8 cellular contexts compared by ENCODE assay signal in the genomic region with DNA sequence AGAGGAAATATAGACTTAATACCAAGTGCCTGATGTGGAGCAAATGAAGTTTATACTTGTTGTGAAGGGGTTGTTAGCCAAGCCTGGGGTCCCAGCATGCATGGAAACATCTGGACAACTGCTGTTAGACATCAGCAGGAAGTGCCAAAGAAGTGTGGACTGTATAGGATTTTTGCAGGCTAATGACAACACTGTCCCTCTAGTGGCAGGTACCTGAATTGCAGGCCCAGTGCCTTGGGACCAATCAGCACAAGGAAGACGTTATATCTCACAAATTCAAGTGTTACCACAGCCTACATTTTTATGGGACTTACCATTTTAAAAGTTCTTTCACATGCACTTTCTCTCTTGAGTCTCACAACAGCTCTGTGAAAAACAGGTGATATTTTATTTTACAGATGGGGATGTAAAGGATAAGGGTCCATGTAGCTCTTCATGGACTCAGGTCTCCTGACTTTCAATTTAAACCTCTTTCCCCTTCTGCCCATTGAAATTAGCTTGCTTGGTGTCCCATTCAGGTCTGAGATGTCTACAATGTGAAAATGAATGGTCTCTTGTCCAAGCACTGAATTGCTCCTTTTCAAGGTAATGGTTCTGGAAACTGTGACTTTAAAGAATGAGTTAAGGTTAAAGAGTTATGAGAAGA.
DNase-seq lines count a peak whose midpoint lies in the region; ATAC-seq, FAIRE-seq and TF ChIP-seq lines count a peak whose summit lies in the region.

No MANE protein-coding gene starts in this region.

- CTCF ChIA-PET in T-cell (lab: Charles Lee), result interaction anchor here in 1 of 2 donors (1.7 kb wide), 1 partner anchor 9 kb away, joined by 5 read pairs; no protein-coding TSS in a partner anchor

- DNase-seq in GM04504 (ENCODE audit: low read depth) (peak; percentile 8), HS-5 (ENCODE audit: low read depth) (peak; percentile 14), T-cell (peak in 30 of 34 experiments; percentile 3 to 57 (median 28)), astrocyte (ENCODE audit: low read depth) (no peak), keratinocyte (ENCODE audit: low read depth, low spot score) (peak; percentile 26)
- DNase-seq in stimulated activated CD8-positive, alpha-beta memory T cell treated with anti-CD3 and anti-CD28 coated beads, Interleukin-12 subunit alpha, Interleukin-12 subunit beta, amount 100 ng/mL, for 4 hours (ENCODE audit: low read depth), result peak; percentile 16

- H3K36me3 Mint-ChIP-seq in T-cell (no peaks in the 10 kb centered on the region), astrocyte (ENCODE audit: low read depth, unreplicated experiment) (no peaks in the 10 kb centered on the region)

- no peak overlapping the region for H3K9ac ChIP-seq in astrocyte (ENCODE audit: low read length)
- no peak overlapping the region for H3K9ac ChIP-seq in keratinocyte (ENCODE audit: control insufficient read depth, extremely low read depth, insufficient read depth, low read length)

- H4K20me1 ChIP-seq in astrocyte (ENCODE audit: insufficient read depth, low read length) (no peaks in the 10 kb centered on the region), keratinocyte (ENCODE audit: control insufficient read depth, extremely low read depth, insufficient read depth, low read length) (no peaks in the 10 kb centered on the region)

- dilution Hi-C loops in keratinocyte (cut with MboI; ENCODE audit: extremely low pct_ligation_motif_present, low sequenced_read_pairs), result no loop called here

- FAIRE-seq in astrocyte (lab: Jason Lieb, UNC) (no peak), keratinocyte (lab: Jason Lieb, UNC) (peak; percentile 86)

- no peak overlapping the region for H3K27ac ChIP-seq in astrocyte (ENCODE audit: low read depth, low read length)
- H3K27ac ChIP-seq in keratinocyte (ENCODE audit: control insufficient read depth, insufficient read depth, low read length), result no peak overlapping the region

- H2AFZ ChIP-seq in astrocyte (ENCODE audit: low read depth, low read length), result no peak overlapping the region
- H2AFZ ChIP-seq in keratinocyte (ENCODE audit: control insufficient read depth, low read length), result no peak overlapping the region

- H3K36me3 ChIP-seq in astrocyte (ENCODE audit: insufficient read depth, low read length) (no peaks in the 10 kb centered on the region), keratinocyte (ENCODE audit: control insufficient read depth in 2 of 2, extremely low read depth in 1 of 2, insufficient read depth in 2 of 2, low read length in 2 of 2) (no peaks in the 10 kb centered on the region)

- H3K4me1 ChIP-seq in astrocyte (ENCODE audit: insufficient read depth, low read length) (peaks cover 15% of the 10 kb centered on the region), keratinocyte (ENCODE audit: control insufficient read depth, extremely low read depth, insufficient read depth, low read length) (no peaks in the 10 kb centered on the region)

- H3K9me1 ChIP-seq in keratinocyte (ENCODE audit: control insufficient read depth, extremely low read depth, insufficient read depth, low read length), result no peaks in the 10 kb centered on the region

- no peaks in the 10 kb centered on the region for H3K9me3 Mint-ChIP-seq in T-cell
- peaks cover 9% of the 10 kb centered on the region for H3K9me3 Mint-ChIP-seq in astrocyte (ENCODE audit: unreplicated experiment)

- H3K27me3 Mint-ChIP-seq in T-cell, result peaks cover 27 to 32% of the 10 kb centered on the region in 2 donors
- H3K27me3 Mint-ChIP-seq in astrocyte (ENCODE audit: low read depth, unreplicated experiment), result peaks cover 7% of the 10 kb centered on the region

- H3K9me3 ChIP-seq in astrocyte (ENCODE audit: insufficient read depth, low read depth, low read length) (no peaks in the 10 kb centered on the region), keratinocyte (ENCODE audit: control insufficient read depth, low read depth, low read length) (no peaks in the 10 kb centered on the region)

- H3K27me3 ChIP-seq in astrocyte (ENCODE audit: insufficient read depth, low read length) (no peaks in the 10 kb centered on the region), keratinocyte (ENCODE audit: control insufficient read depth, extremely low read depth, insufficient read depth, low read length) (peaks cover 8% of the 10 kb centered on the region)

- ATAC-seq in T-cell (replicated peaks in 1 of 4) (no peak), GM21360 (IDR thresholded peaks at IDR 0.05; ENCODE audit: unreplicated experiment) (no peak), GM21528 (IDR thresholded peaks at IDR 0.05; ENCODE audit: low FRiP score, unreplicated experiment) (no peak)

- TF ChIP-seq CTCF in astrocyte (IDR thresholded peaks at IDR 0.05; ENCODE audit: insufficient read depth, low read depth, low read length), result peak; percentile 99
- peak; percentile 92 to 99 (median 94) for TF ChIP-seq CTCF in keratinocyte (optimal IDR thresholded peaks at IDR 0.05 in 1 of 3, IDR thresholded peaks at IDR 0.05 in 1 of 3, conservative IDR thresholded peaks at IDR 0.05 in 1 of 3; ENCODE audit: extremely low read depth in 1 of 3, insufficient read depth in 2 of 3, low read length in 3 of 3)

- no peak overlapping the region for H3K4me3 Mint-ChIP-seq in T-cell
- no peak overlapping the region for H3K4me3 Mint-ChIP-seq in astrocyte (ENCODE audit: unreplicated experiment)

- H3K4me1 Mint-ChIP-seq in T-cell (peaks cover 0 to 2% (median 0%) of the 10 kb centered on the region in 3 donors), astrocyte (ENCODE audit: low read depth, unreplicated experiment) (peaks cover 4% of the 10 kb centered on the region)

- H3K4me3 ChIP-seq in astrocyte (ENCODE audit: insufficient read depth, low read depth, low read length) (no peak overlapping the region), keratinocyte (ENCODE audit: control insufficient read depth in 2 of 3, extremely low read depth in 1 of 3, insufficient read depth in 2 of 3, low read depth in 1 of 3, low read length in 3 of 3) (no peak overlapping the region)

- no peaks in the 10 kb centered on the region for H3K79me2 ChIP-seq in astrocyte (ENCODE audit: insufficient read depth, low read length)
- no peaks in the 10 kb centered on the region for H3K79me2 ChIP-seq in keratinocyte (ENCODE audit: control insufficient read depth, insufficient read depth, low read length)

- H3K4me2 ChIP-seq in astrocyte (ENCODE audit: low read length) (no peak overlapping the region), keratinocyte (ENCODE audit: control insufficient read depth, extremely low read depth, insufficient read depth, low read depth, low read length) (no peak overlapping the region)

- H3K27ac Mint-ChIP-seq in T-cell (no peak overlapping the region), astrocyte (ENCODE audit: unreplicated experiment) (no peak overlapping the region)

- POLR2A ChIA-PET in T-cell (lab: Charles Lee), result no interaction called here
